Comparison of ENCODE assay signal across 1 cellular context in the genomic region with DNA sequence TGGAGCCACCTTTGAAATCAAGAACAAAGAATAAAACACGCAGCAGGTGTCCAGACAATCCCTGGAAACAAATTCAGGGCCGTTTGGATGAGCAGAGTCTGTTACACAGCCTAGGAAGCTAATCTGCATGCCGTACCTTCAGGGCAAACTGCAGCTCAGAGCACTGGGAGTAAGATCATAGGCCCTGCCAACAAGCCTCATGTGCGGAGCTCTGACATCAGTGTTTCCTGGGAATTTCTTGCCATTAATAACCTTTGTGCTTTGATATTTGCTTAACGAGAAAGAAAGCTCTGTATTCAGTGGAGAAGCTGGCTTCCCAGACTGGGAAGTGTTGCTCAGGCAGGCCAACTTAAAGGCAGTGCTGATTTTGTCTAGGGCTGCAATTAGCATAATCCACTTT.
TF ChIP-seq lines count a peak whose summit lies in the region.

No MANE protein-coding gene starts in this region.

TF ChIP-seq in HepG2, 621 proteins besides CTCF, POLR2A, EP300 and RAD21:
- TF ChIP-seq KLF15 (CRISPR knock-in tag; IDR thresholded peaks at IDR 0.05; ENCODE audit: borderline replicate concordance) (no peak), ZFAT (CRISPR knock-in tag; conservative IDR thresholded peaks at IDR 0.05) (no peak), PHF8 (CRISPR knock-in tag; IDR thresholded peaks at IDR 0.05) (no peak), ZNF782 (CRISPR knock-in tag; IDR thresholded peaks at IDR 0.05; ENCODE audit: borderline replicate concordance) (no peak), TEAD2 (CRISPR knock-in tag; IDR thresholded peaks at IDR 0.05) (no peak), SMAD3 (CRISPR knock-in tag; IDR thresholded peaks at IDR 0.05) (no peak), ZNF83 (CRISPR knock-in tag; IDR thresholded peaks at IDR 0.05; ENCODE audit: borderline replicate concordance) (no peak), TBX2 (CRISPR knock-in tag; IDR thresholded peaks at IDR 0.05; ENCODE audit: borderline replicate concordance) (no peak), ZNF432 (CRISPR knock-in tag; IDR thresholded peaks at IDR 0.05; ENCODE audit: borderline replicate concordance) (no peak)
- TF ChIP-seq, protein P1, sequence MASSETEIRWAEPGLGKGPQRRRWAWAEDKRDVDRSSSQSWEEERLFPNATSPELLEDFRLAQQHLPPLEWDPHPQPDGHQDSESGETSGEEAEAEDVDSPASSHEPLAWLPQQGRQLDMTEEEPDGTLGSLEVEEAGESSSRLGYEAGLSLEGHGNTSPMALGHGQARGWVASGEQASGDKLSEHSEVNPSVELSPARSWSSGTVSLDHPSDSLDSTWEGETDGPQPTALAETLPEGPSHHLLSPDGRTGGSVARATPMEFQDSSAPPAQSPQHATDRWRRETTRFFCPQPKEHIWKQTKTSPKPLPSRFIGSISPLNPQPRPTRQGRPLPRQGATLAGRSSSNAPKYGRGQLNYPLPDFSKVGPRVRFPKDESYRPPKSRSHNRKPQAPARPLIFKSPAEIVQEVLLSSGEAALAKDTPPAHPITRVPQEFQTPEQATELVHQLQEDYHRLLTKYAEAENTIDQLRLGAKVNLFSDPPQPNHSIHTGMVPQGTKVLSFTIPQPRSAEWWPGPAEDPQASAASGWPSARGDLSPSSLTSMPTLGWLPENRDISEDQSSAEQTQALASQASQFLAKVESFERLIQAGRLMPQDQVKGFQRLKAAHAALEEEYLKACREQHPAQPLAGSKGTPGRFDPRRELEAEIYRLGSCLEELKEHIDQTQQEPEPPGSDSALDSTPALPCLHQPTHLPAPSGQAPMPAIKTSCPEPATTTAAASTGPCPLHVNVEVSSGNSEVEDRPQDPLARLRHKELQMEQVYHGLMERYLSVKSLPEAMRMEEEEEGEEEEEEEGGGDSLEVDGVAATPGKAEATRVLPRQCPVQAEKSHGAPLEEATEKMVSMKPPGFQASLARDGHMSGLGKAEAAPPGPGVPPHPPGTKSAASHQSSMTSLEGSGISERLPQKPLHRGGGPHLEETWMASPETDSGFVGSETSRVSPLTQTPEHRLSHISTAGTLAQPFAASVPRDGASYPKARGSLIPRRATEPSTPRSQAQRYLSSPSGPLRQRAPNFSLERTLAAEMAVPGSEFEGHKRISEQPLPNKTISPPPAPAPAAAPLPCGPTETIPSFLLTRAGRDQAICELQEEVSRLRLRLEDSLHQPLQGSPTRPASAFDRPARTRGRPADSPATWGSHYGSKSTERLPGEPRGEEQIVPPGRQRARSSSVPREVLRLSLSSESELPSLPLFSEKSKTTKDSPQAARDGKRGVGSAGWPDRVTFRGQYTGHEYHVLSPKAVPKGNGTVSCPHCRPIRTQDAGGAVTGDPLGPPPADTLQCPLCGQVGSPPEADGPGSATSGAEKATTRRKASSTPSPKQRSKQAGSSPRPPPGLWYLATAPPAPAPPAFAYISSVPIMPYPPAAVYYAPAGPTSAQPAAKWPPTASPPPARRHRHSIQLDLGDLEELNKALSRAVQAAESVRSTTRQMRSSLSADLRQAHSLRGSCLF (CRISPR knock-in tag; IDR thresholded peaks at IDR 0.05; ENCODE audit: borderline replicate concordance) = no peak
